8 cellular contexts compared by ENCODE assay signal in genomic region chr6:24716602-24717148, GRCh38. TPM values are rescaled to one million over a fixed set of nuclear protein-coding genes. Genes with fewer than 3 reads are reported as not detected.
DNase-seq lines count a peak whose midpoint lies in the region; ATAC-seq and TF ChIP-seq lines count a peak whose summit lies in the region.
"Not testable (repeated sequence)": the region's sequence is repeated elsewhere in the genome, so short reads cannot be mapped to it uniquely, and the experiment has no call there.

No MANE protein-coding gene starts in this region.

- peak overlapping the region; percentile 99 for H3K4me3 ChIP-seq in CD8-positive, alpha-beta T cell (ENCODE audit: low read depth, low read length)
- not testable (repeated sequence) for H3K4me3 ChIP-seq in MM.1S (ENCODE audit: low read length)
- H3K4me3 ChIP-seq in fibroblast of the aortic adventitia (ENCODE audit: low read depth, low read length): peak overlapping the region; percentile 94
- H3K4me3 ChIP-seq in mesodermal cell (ENCODE audit: extremely low read depth, insufficient read depth, low read length, poor library complexity, severe bottlenecking): peak overlapping the region; percentile 100
- H3K4me3 ChIP-seq in upper lobe of left lung: peak overlapping the region in 3 of 4 donors; percentile 69 to 82 (median 74)

- H3K27ac ChIP-seq in CD8-positive, alpha-beta T cell (ENCODE audit: low read depth, low read length); MM.1S (ENCODE audit: low read length); mesodermal cell (ENCODE audit: low read depth, low read length, severe bottlenecking); upper lobe of left lung: not testable (repeated sequence)

- not testable (repeated sequence) for DNase-seq in CD8-positive, alpha-beta T cell; MM.1S; activated CD8-positive, alpha-beta T cell treated with anti-CD3 and anti-CD28 coated beads, Interleukin-2, amount 10 ng/mL, durations not matched to agents 7 days and 5 days; MCF 10A (ENCODE audit: unreplicated experiment); fibroblast of the aortic adventitia (ENCODE audit: low read depth); progenitor cell of endocrine pancreas (ENCODE audit: low spot score, unreplicated experiment); upper lobe of left lung

- peaks cover 36% of the 10 kb centered on the region for H3K36me3 ChIP-seq in CD8-positive, alpha-beta T cell (ENCODE audit: insufficient read depth, low read length)
- peaks cover 29% of the 10 kb centered on the region for H3K36me3 ChIP-seq in MM.1S (replicated peaks; ENCODE audit: insufficient read depth, low read length)
- H3K36me3 ChIP-seq in mesodermal cell (ENCODE audit: control insufficient read depth, insufficient read depth, low read length): peaks cover 72% of the 10 kb centered on the region
- peaks cover 30 to 51% (median 38%) of the 10 kb centered on the region in 4 donors for H3K36me3 ChIP-seq in upper lobe of left lung

- not testable (repeated sequence) for ATAC-seq in CD8-positive, alpha-beta T cell; activated CD8-positive, alpha-beta T cell treated with anti-CD3 and anti-CD28 coated beads, Interleukin-2, amount 10 ng/mL, durations not matched to agents 7 days and 5 days; upper lobe of left lung (ENCODE audit: low FRiP score in 2 of 2)

- not testable (repeated sequence) for H2AFZ ChIP-seq in MM.1S (ENCODE audit: low read length)

- peaks cover 89% of the 10 kb centered on the region for H3K79me2 ChIP-seq in MM.1S (ENCODE audit: low read length)

- intact Hi-C loops in CD8-positive, alpha-beta T cell (cut with DNase I, micrococcal nuclease): loop anchor here (2.0 to 5.0 kb wide), 2 partner anchors 14 to 301 kb away; no protein-coding TSS in a partner anchor
- intact Hi-C loops in MCF 10A (cut with micrococcal nuclease): not testable (repeated sequence)

- not testable (repeated sequence) for TF ChIP-seq CTCF in CD8-positive, alpha-beta T cell (IDR thresholded peaks at IDR 0.05); MM.1S (IDR thresholded peaks at IDR 0.05; ENCODE audit: low read length); MCF 10A (IDR thresholded peaks at IDR 0.05; ENCODE audit: unreplicated experiment); fibroblast of the aortic adventitia (IDR thresholded peaks at IDR 0.05; ENCODE audit: insufficient read depth, low read length); progenitor cell of endocrine pancreas (IDR thresholded peaks at IDR 0.05; ENCODE audit: unreplicated experiment); upper lobe of left lung (IDR thresholded peaks at IDR 0.05)

- H3K27me3 ChIP-seq in CD8-positive, alpha-beta T cell (ENCODE audit: insufficient read depth, low read length); MM.1S (replicated peaks; ENCODE audit: insufficient read depth, low read length); upper lobe of left lung: not testable (repeated sequence)

- not testable (repeated sequence) for H3K9me3 Mint-ChIP-seq in CD8-positive, alpha-beta T cell; activated CD8-positive, alpha-beta T cell treated with anti-CD3 and anti-CD28 coated beads, Interleukin-2, amount 10 ng/mL, durations not matched to agents 7 days and 5 days (ENCODE audit: insufficient read depth); MCF 10A (ENCODE audit: unreplicated experiment); progenitor cell of endocrine pancreas (ENCODE audit: low read depth)

- POLR2A ChIA-PET in CD8-positive, alpha-beta T cell (lab: Charles Lee): interaction anchor here (4.1 to 4.4 kb wide), 2 partner anchors 14 to 50 kb away, joined by 19 to 28 read pairs; partner anchors contain the start of genes ACOT13 and TDP2
- POLR2A ChIA-PET in activated CD8-positive, alpha-beta T cell treated with anti-CD3 and anti-CD28 coated beads, Interleukin-2, amount 10 ng/mL, durations not matched to agents 7 days and 5 days (lab: Charles Lee): interaction anchor here (0.6 kb wide), 1 partner anchor 1544 kb away, joined by 3 read pairs; no protein-coding TSS in a partner anchor
- POLR2A ChIA-PET in MCF 10A (lab: Yijun Ruan, JAX): interaction anchor here (0.9 to 4.3 kb wide), 8 partner anchors 9 to 65 kb away, joined by 3 to 64 read pairs (median 18); partner anchors contain the start of genes ACOT13, GMNN and TDP2

- 95 to 98% methylated on average over 4 to 6 of the region's 7 CpGs for WGBS in mesodermal cell (ENCODE audit: insufficient coverage in 2 of 2), 2 experiments
- 87 to 96% methylated on average over 7 of the region's 7 CpGs for WGBS in upper lobe of left lung, 2 donors

- not testable (repeated sequence) for H3K9me3 ChIP-seq in CD8-positive, alpha-beta T cell (ENCODE audit: low read length); MM.1S (replicated peaks; ENCODE audit: insufficient read depth, low read length); mesodermal cell (ENCODE audit: control insufficient read depth, low read length); upper lobe of left lung

- TF ChIP-seq POLR2A in upper lobe of left lung (IDR thresholded peaks at IDR 0.05): not testable (repeated sequence)

- peaks cover 80% of the 10 kb centered on the region for H3K36me3 Mint-ChIP-seq in CD8-positive, alpha-beta T cell
- peaks cover 77% of the 10 kb centered on the region for H3K36me3 Mint-ChIP-seq in activated CD8-positive, alpha-beta T cell treated with anti-CD3 and anti-CD28 coated beads, Interleukin-2, amount 10 ng/mL, durations not matched to agents 7 days and 5 days (ENCODE audit: low read depth)
- H3K36me3 Mint-ChIP-seq in MCF 10A (ENCODE audit: insufficient read depth, unreplicated experiment) (peaks cover 100% of the 10 kb centered on the region), progenitor cell of endocrine pancreas (ENCODE audit: insufficient read depth) (peaks cover 41% of the 10 kb centered on the region)

- H3K27ac Mint-ChIP-seq in CD8-positive, alpha-beta T cell: peak overlapping the region; percentile 98
- H3K27ac Mint-ChIP-seq in activated CD8-positive, alpha-beta T cell treated with anti-CD3 and anti-CD28 coated beads, Interleukin-2, amount 10 ng/mL, durations not matched to agents 7 days and 5 days; MCF 10A (ENCODE audit: low read depth, unreplicated experiment); progenitor cell of endocrine pancreas: not testable (repeated sequence)

- H3K27me3 Mint-ChIP-seq in CD8-positive, alpha-beta T cell (ENCODE audit: low read depth); activated CD8-positive, alpha-beta T cell treated with anti-CD3 and anti-CD28 coated beads, Interleukin-2, amount 10 ng/mL, durations not matched to agents 7 days and 5 days (ENCODE audit: low read depth); MCF 10A (ENCODE audit: insufficient read depth, unreplicated experiment); progenitor cell of endocrine pancreas: not testable (repeated sequence)

- peak overlapping the region; percentile 85 for H3K4me2 ChIP-seq in MM.1S (ENCODE audit: low read depth, low read length)

- H3K4me1 ChIP-seq in CD8-positive, alpha-beta T cell (ENCODE audit: insufficient read depth, low read length): peaks cover 72% of the 10 kb centered on the region
- H3K4me1 ChIP-seq in MM.1S (ENCODE audit: low read length): peaks cover 15% of the 10 kb centered on the region
- not testable (repeated sequence) for H3K4me1 ChIP-seq in mesodermal cell (ENCODE audit: control insufficient read depth, insufficient read depth, low read length, poor library complexity, severe bottlenecking)
- peaks cover 48 to 67% (median 54%) of the 10 kb centered on the region in 4 donors for H3K4me1 ChIP-seq in upper lobe of left lung

- H3K9ac ChIP-seq in MM.1S (ENCODE audit: low read length): not testable (repeated sequence)

- CTCF ChIA-PET in CD8-positive, alpha-beta T cell (lab: Charles Lee): interaction anchor here (0.7 to 2.0 kb wide), 2 partner anchors 12 to 50 kb away, joined by 3 to 4 read pairs; no protein-coding TSS in a partner anchor
- CTCF ChIA-PET in activated CD8-positive, alpha-beta T cell treated with anti-CD3 and anti-CD28 coated beads, Interleukin-2, amount 10 ng/mL, durations not matched to agents 7 days and 5 days (lab: Charles Lee): interaction anchor here (2.8 to 2.9 kb wide), 2 partner anchors 135 to 301 kb away, joined by 8 to 10 read pairs; no protein-coding TSS in a partner anchor
- CTCF ChIA-PET in MCF 10A (lab: Yijun Ruan, JAX): interaction anchor here (0.6 to 2.7 kb wide), 3 partner anchors 9 to 267 kb away, joined by 3 to 12 read pairs (median 4); no protein-coding TSS in a partner anchor

- not testable (repeated sequence) for TF ChIP-seq EP300 in upper lobe of left lung (IDR thresholded peaks at IDR 0.05)

- H3K4me1 Mint-ChIP-seq in CD8-positive, alpha-beta T cell (ENCODE audit: low read depth): peaks cover 71% of the 10 kb centered on the region
- H3K4me1 Mint-ChIP-seq in activated CD8-positive, alpha-beta T cell treated with anti-CD3 and anti-CD28 coated beads, Interleukin-2, amount 10 ng/mL, durations not matched to agents 7 days and 5 days (ENCODE audit: low read depth): peaks cover 54% of the 10 kb centered on the region
- H3K4me1 Mint-ChIP-seq in MCF 10A (ENCODE audit: insufficient read depth, unreplicated experiment) (peaks cover 27% of the 10 kb centered on the region), progenitor cell of endocrine pancreas (ENCODE audit: low read depth) (peaks cover 37% of the 10 kb centered on the region)

- BruUV-seq in MCF 10A (replicated peaks; lab: Mats Ljungman, UMichigan): not testable (repeated sequence)

- peaks cover 26% of the 10 kb centered on the region for H3F3A ChIP-seq in MM.1S (ENCODE audit: insufficient read depth, low read length)

- not testable (repeated sequence) for H3K9me2 ChIP-seq in MM.1S (replicated peaks; ENCODE audit: insufficient read depth, low read length)

- H3K4me3 Mint-ChIP-seq in CD8-positive, alpha-beta T cell: peak overlapping the region; percentile 92
- peak overlapping the region; percentile 98 for H3K4me3 Mint-ChIP-seq in activated CD8-positive, alpha-beta T cell treated with anti-CD3 and anti-CD28 coated beads, Interleukin-2, amount 10 ng/mL, durations not matched to agents 7 days and 5 days
- H3K4me3 Mint-ChIP-seq in MCF 10A (ENCODE audit: unreplicated experiment): peak overlapping the region; percentile 82
- peak overlapping the region; percentile 99 for H3K4me3 Mint-ChIP-seq in progenitor cell of endocrine pancreas (ENCODE audit: low read depth)

- peaks cover 40% of the 10 kb centered on the region for H4K20me1 ChIP-seq in MM.1S (ENCODE audit: insufficient read depth, low read length)

RNA-seq across cellular contexts. Expression of gene C6orf62, which starts 2.3 kb away (rescaled TPM):
- total RNA-seq in CD8-positive, alpha-beta T cell: 100 to 1,000 TPM; 116 TPM
- total RNA-seq in activated CD8-positive, alpha-beta T cell treated with anti-CD3 and anti-CD28 coated beads, Interleukin-2, amount 10 ng/mL, durations not matched to agents 7 days and 5 days: 100 to 1,000 TPM; 121 to 128 TPM
- total RNA-seq in MCF 10A (2022) (96.2 and 101 TPM in 2 replicates), fibroblast of the aortic adventitia (ENCODE audit: low replicate concordance) (121 and 246 TPM in 2 replicates), progenitor cell of endocrine pancreas (88.6 and 90.0 TPM in 2 replicates), upper lobe of left lung (100 to 1,000 TPM in 2 of 6 donors, 10 to 100 TPM in 4; 41.9 to 131 (median 95.3) TPM)
- 76.2 TPM for polyA plus RNA-seq in mesodermal cell (2013, experiment 1 of 2)
- polyA plus RNA-seq in mesodermal cell (2013, experiment 2 of 2): 73.8 TPM

RNA-seq across cellular contexts. Expression of gene ACOT13, which starts 49.8 kb away (rescaled TPM):
- total RNA-seq in CD8-positive, alpha-beta T cell: 1 to 10 TPM; 1.2 to 2.3 TPM
- 10 to 100 TPM; 21.3 to 22.6 TPM for total RNA-seq in activated CD8-positive, alpha-beta T cell treated with anti-CD3 and anti-CD28 coated beads, Interleukin-2, amount 10 ng/mL, durations not matched to agents 7 days and 5 days
- total RNA-seq in MCF 10A (2022): 29.4 and 31.4 TPM in 2 replicates
- 10.8 and 12.2 TPM in 2 replicates for total RNA-seq in fibroblast of the aortic adventitia (ENCODE audit: low replicate concordance)
- polyA plus RNA-seq in mesodermal cell (2013, experiment 1 of 2): 38.9 TPM
- 53.6 TPM for polyA plus RNA-seq in mesodermal cell (2013, experiment 2 of 2)
- total RNA-seq in progenitor cell of endocrine pancreas: 42.3 and 45.9 TPM in 2 replicates
- 10 to 100 TPM in 3 of 6 donors, 1 to 10 TPM in 3; 5.2 to 20.2 (median 10.5) TPM for total RNA-seq in upper lobe of left lung

RNA-seq across cellular contexts. Expression of gene TDP2, which starts 50.0 kb away (rescaled TPM):
- 10 to 100 TPM; 60.7 to 63.4 TPM for total RNA-seq in CD8-positive, alpha-beta T cell
- 10 to 100 TPM; 43.0 to 44.0 TPM for total RNA-seq in activated CD8-positive, alpha-beta T cell treated with anti-CD3 and anti-CD28 coated beads, Interleukin-2, amount 10 ng/mL, durations not matched to agents 7 days and 5 days
- total RNA-seq in MCF 10A (2022) (27.6 and 28.2 TPM in 2 replicates), fibroblast of the aortic adventitia (ENCODE audit: low replicate concordance) (29.5 and 44.4 TPM in 2 replicates), progenitor cell of endocrine pancreas (65.6 and 69.8 TPM in 2 replicates), upper lobe of left lung (100 to 1,000 TPM in 1 of 6 donors, 10 to 100 TPM in 5; 33.8 to 101 (median 37.0) TPM)
- 32.0 TPM for polyA plus RNA-seq in mesodermal cell (2013, experiment 1 of 2)
- 37.2 TPM for polyA plus RNA-seq in mesodermal cell (2013, experiment 2 of 2)

RNA-seq across cellular contexts. Expression of gene GMNN, which starts 58.1 kb away (rescaled TPM):
- total RNA-seq in CD8-positive, alpha-beta T cell: 10 to 100 TPM; 14.1 to 14.4 TPM
- 10 to 100 TPM; 87.0 to 88.4 TPM for total RNA-seq in activated CD8-positive, alpha-beta T cell treated with anti-CD3 and anti-CD28 coated beads, Interleukin-2, amount 10 ng/mL, durations not matched to agents 7 days and 5 days
- 12.5 and 22.4 TPM in 2 replicates for total RNA-seq in MCF 10A (2022)
- total RNA-seq in fibroblast of the aortic adventitia (ENCODE audit: low replicate concordance): 17.2 and 41.7 TPM in 2 replicates
- polyA plus RNA-seq in mesodermal cell (2013, experiment 1 of 2): 61.3 TPM
- 66.6 TPM for polyA plus RNA-seq in mesodermal cell (2013, experiment 2 of 2)
- 65.4 and 69.2 TPM in 2 replicates for total RNA-seq in progenitor cell of endocrine pancreas
- total RNA-seq in upper lobe of left lung: 10 to 100 TPM in 2 of 6 donors, 1 to 10 TPM in 4; 6.5 to 10.3 (median 8.9) TPM
